21 cellular contexts compared by ENCODE assay signal in the genomic region with DNA sequence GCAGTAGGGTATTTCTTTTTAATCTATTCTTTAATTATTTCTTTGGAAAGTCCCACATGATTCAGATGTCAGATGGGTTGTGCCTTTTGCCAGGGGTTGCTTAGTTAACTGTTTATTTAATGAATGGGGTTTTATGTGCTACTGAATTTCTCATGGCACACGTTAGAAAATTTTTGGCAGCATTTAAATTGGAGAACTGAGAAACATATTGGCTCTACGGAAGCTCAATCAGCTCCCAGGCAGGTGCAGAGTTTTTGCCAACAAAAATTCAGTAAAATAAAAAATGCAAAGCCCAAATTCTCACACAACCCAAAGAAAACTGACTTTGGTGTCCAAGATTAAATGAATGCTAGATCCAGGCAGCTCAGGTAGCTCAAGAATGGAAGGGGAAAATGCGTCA.
"Had no signal": no experiment of that assay in that cellular context is flagged by ENCODE, and none has a peak within 500 bp of the region (broad histone marks: within the 10 kb centered on the region; RNA-seq: fewer than 3 reads in every experiment).

No MANE protein-coding gene starts in this region.

- ATAC-seq: activated CD4-positive, alpha-beta T cell treated with anti-CD3 and anti-CD28 coated beads for 36 hours; activated CD8-positive, alpha-beta memory T cell treated with anti-CD3 and anti-CD28 coated beads, Interleukin-2, amount 10 ng/mL, durations not matched to agents 7 days and 5 days; activated CD8-positive, alpha-beta T cell treated with anti-CD3 and anti-CD28 coated beads, Interleukin-2, amount 10 ng/mL, durations not matched to agents 7 days and 5 days; activated naive CD4-positive, alpha-beta T cell treated with anti-CD3 and anti-CD28 coated beads, Interleukin-2, amount 50 U/mL, for 72 hours; left cardiac atrium; left ventricle myocardium superior; stimulated activated memory B cell treated with anti-CD40 and anti-IgM and Interleukin-4, amounts not matched to agents 10 μg/mL and 1 μg/mL and 100 μg/mL, for 72 hours; stimulated activated naive CD8-positive, alpha-beta T cell treated with anti-CD3 and anti-CD28 coated beads, Interleukin-15, amount 100 ng/mL, for 72 hours had no signal

- DNase-seq: activated CD4-positive, alpha-beta T cell treated with anti-CD3 and anti-CD28 coated beads for 36 hours; activated CD4-positive, CD25-positive, alpha-beta regulatory T cell; activated CD8-positive, alpha-beta memory T cell treated with anti-CD3 and anti-CD28 coated beads, Interleukin-2, amount 10 ng/mL, durations not matched to agents 7 days and 5 days; activated CD8-positive, alpha-beta T cell treated with anti-CD3 and anti-CD28 coated beads, Interleukin-2, amount 10 ng/mL, durations not matched to agents 7 days and 5 days; activated naive CD4-positive, alpha-beta T cell; activated T-cell treated with anti-CD3 and anti-CD28 coated beads, Interleukin-2, amount 50 U/mL, for 48 hours; brain microvascular endothelial cell; colonic mucosa; effector CD8-positive, alpha-beta T cell; glutamatergic neuron; left cardiac atrium; left ventricle myocardium superior; stimulated activated CD4-positive, alpha-beta T cell treated with anti-CD3 and anti-CD28 coated beads, Interleukin-1b, Interleukin-23, amount 100 ng/mL, for 48 hours; stimulated activated CD4-positive, alpha-beta T cell treated with anti-CD3 and anti-CD28 coated beads, Interleukin-4, amount 100 ng/mL, for 4 hours; stimulated activated CD8-positive, alpha-beta memory T cell treated with anti-CD3 and anti-CD28 coated beads, Interleukin-4, amount 100 ng/mL, for 48 hours; stimulated activated naive CD8-positive, alpha-beta T cell treated with anti-CD3 and anti-CD28 coated beads, Interleukin-15, amount 100 ng/mL, for 72 hours; substantia nigra; thyroid gland; upper lobe of left lung had no signal
